In the genomic region with DNA sequence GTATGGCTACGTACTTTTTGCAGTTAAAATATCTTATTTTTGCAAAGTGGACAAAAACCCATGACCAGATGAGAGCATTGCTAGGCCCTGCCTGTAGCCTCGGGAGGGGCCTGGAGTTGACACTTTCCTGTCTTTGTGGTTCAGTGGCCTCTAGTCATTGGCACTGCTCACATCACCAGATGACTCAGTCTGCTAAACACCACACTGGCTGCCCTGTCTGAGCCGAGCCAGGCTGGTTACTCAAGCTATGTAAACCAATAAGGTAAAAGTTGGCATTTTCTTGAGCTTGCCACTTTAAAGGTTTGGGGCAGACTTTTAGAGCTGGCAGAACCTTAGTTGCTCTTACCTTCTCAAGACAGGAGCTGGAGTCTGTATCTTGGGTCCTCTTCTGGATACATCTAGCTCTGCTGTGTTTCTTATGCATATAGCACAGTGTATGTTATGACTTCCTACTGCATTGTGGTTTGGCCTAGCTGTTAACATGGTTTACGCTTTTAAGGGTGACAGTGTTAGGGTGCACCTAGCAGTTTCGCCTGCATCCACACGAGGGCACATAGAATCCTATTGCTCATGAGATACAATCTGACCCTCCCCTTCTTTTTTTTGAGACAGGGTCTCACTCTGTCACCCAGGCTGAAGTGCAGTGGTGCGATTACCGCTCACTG, we compare ENCODE assay signal across 9 cellular contexts.
DNase-seq lines count a peak whose midpoint lies in the region; ATAC-seq lines count a peak whose summit lies in the region.
"Had no signal": no experiment of that assay in that cellular context is flagged by ENCODE, and none has a peak within 500 bp of the region (broad histone marks: within the 10 kb centered on the region; RNA-seq: fewer than 3 reads in every experiment).

No MANE protein-coding gene starts in this region.

- H3K27ac Mint-ChIP-seq in CD8-positive, alpha-beta memory T cell, result peak overlapping the region; percentile 92 to 99 (median 97)

- peak overlapping the region; percentile 4 for H3K4me3 ChIP-seq in CD8-positive, alpha-beta memory T cell (ENCODE audit: low read length)
- H3K4me3 ChIP-seq: SK-N-MC had no signal

- POLR2A ChIA-PET in CD8-positive, alpha-beta memory T cell (lab: Charles Lee), result interaction anchor here (0.5 to 0.8 kb wide), 4 partner anchors 42 to 824 kb away, joined by 3 read pairs; partner anchors contain the start of genes CUL3, MRPL44 and WDFY1

- no peaks in the 10 kb centered on the region for H3K27me3 Mint-ChIP-seq in CD8-positive, alpha-beta memory T cell

- H3K36me3 ChIP-seq in CD8-positive, alpha-beta memory T cell (ENCODE audit: insufficient read depth, low read length), result no peaks in the 10 kb centered on the region

- DNase-seq in CD8-positive, alpha-beta memory T cell, result peak in 4 of 5 donors; percentile 51 to 88 (median 62)
- DNase-seq in T1000 (lab: John Stamatoyannopoulos, UW) (peak; percentile 50), dermis microvascular lymphatic vessel endothelial cell (ENCODE audit: low read depth in 2 of 2) (peak; percentile 72 to 94), pulmonary artery endothelial cell (ENCODE audit: low read depth, low spot score) (peak; percentile 52), NCI-H146 treated with DMSO at 0.1 percent for 48 hours (lab: John Stamatoyannopoulos, UW; ENCODE audit: unreplicated experiment) (no peak), NCI-H1048 (lab: John Stamatoyannopoulos, UW) (no peak)

- H3K27me3 ChIP-seq in CD8-positive, alpha-beta memory T cell (ENCODE audit: insufficient read depth, low read length, poor library complexity, severe bottlenecking), result no peaks in the 10 kb centered on the region

- H3K36me3 Mint-ChIP-seq in CD8-positive, alpha-beta memory T cell, result no peaks in the 10 kb centered on the region

- peaks cover 17% of the 10 kb centered on the region for H3K4me1 ChIP-seq in CD8-positive, alpha-beta memory T cell (ENCODE audit: insufficient read depth, low read length)

- no peaks in the 10 kb centered on the region for H3K9me3 Mint-ChIP-seq in CD8-positive, alpha-beta memory T cell

- CTCF ChIA-PET in CD8-positive, alpha-beta memory T cell (lab: Charles Lee), result interaction anchor here (0.7 to 3.6 kb wide), 21 partner anchors 10 to 824 kb away, joined by 3 to 29 read pairs (median 3); partner anchors contain the start of gene CUL3

- H3K27ac ChIP-seq in CD8-positive, alpha-beta memory T cell (ENCODE audit: low read depth, low read length), result peak overlapping the region; percentile 57

- ATAC-seq in GM19452 (IDR thresholded peaks at IDR 0.05; ENCODE audit: unreplicated experiment), result peak; percentile 88
- ATAC-seq in HG03439 (IDR thresholded peaks at IDR 0.05; ENCODE audit: unreplicated experiment), result peak; percentile 82

- peaks cover 25 to 42% (median 29%) of the 10 kb centered on the region in 3 donors for H3K4me1 Mint-ChIP-seq in CD8-positive, alpha-beta memory T cell

- peak overlapping the region; percentile 49 to 92 (median 74) for H3K4me3 Mint-ChIP-seq in CD8-positive, alpha-beta memory T cell

- no peaks in the 10 kb centered on the region for H3K9me3 ChIP-seq in CD8-positive, alpha-beta memory T cell (ENCODE audit: low read length)

Comparison
In these comparisons a context has a peak if more than half of its experiments do, and no peak if none do; other contexts are left out.
1. DNase-seq: peak in CD8-positive, alpha-beta memory T cell (4 of 5), T1000 (single experiment), dermis microvascular lymphatic vessel endothelial cell (2 of 2) and pulmonary artery endothelial cell (single experiment); none in NCI-H146 treated with DMSO at 0.1 percent for 48 hours (single experiment) and NCI-H1048 (single experiment).